ENCODE assay signal across 8 cellular contexts in genomic region chrX:20265726-20266681, GRCh38. TPM values are rescaled to one million over a fixed set of nuclear protein-coding genes. Genes with fewer than 3 reads are reported as not detected.
A peak's percentile ranks its signal among the peaks of the same experiment; 100 is the strongest.
DNase-seq lines count a peak whose midpoint lies in the region; ATAC-seq and TF ChIP-seq lines count a peak whose summit lies in the region.

No MANE protein-coding gene starts in this region.

- TF ChIP-seq CTCF in RWPE2 (IDR thresholded peaks at IDR 0.05; ENCODE audit: poor library complexity, severe bottlenecking), result no peak
- TF ChIP-seq CTCF in adrenal gland (IDR thresholded peaks at IDR 0.05), result no peak
- no peak for TF ChIP-seq CTCF in hepatocyte (IDR thresholded peaks at IDR 0.05; ENCODE audit: poor library complexity)

- no peak for TF ChIP-seq POLR2A in adrenal gland (IDR thresholded peaks at IDR 0.05)

- peaks cover 5% of the 10 kb centered on the region for H4K20me1 ChIP-seq in hepatocyte (ENCODE audit: insufficient read depth, poor library complexity, severe bottlenecking)

- H3K4me2 ChIP-seq in hepatocyte, result peak overlapping the region; percentile 86

- peaks cover 24% of the 10 kb centered on the region for H3K4me1 ChIP-seq in RWPE2 (ENCODE audit: insufficient read depth, poor library complexity, severe bottlenecking)
- peaks cover 16 to 19% of the 10 kb centered on the region in 2 donors for H3K4me1 ChIP-seq in adrenal gland (replicated peaks in 1 of 2)
- peaks cover 5% of the 10 kb centered on the region for H3K4me1 ChIP-seq in hepatocyte (ENCODE audit: insufficient read depth)

- no peaks in the 10 kb centered on the region for H3K9me2 ChIP-seq in hepatocyte (replicated peaks; ENCODE audit: insufficient read depth)

- H3K27me3 ChIP-seq in RWPE2 (ENCODE audit: insufficient read depth, poor library complexity, severe bottlenecking) (no peaks in the 10 kb centered on the region), adrenal gland (no peaks in the 10 kb centered on the region), hepatocyte (no peaks in the 10 kb centered on the region)

- ATAC-seq in HG02885 (IDR thresholded peaks at IDR 0.05; ENCODE audit: poor library complexity, unreplicated experiment) (peak; percentile 10), RWPE2 (ENCODE audit: low read depth) (peak; percentile 17; the same call in 1 of the 3 replicates)

- H3K36me3 ChIP-seq in RWPE2 (ENCODE audit: low read depth) (no peaks in the 10 kb centered on the region), adrenal gland (replicated peaks in 1 of 2) (no peaks in the 10 kb centered on the region), hepatocyte (replicated peaks; ENCODE audit: insufficient read depth, low read depth) (no peaks in the 10 kb centered on the region)

- no peak overlapping the region for H2AFZ ChIP-seq in hepatocyte

- peak; percentile 26 for DNase-seq in NCI-H2171 treated with DMSO at 0.1 percent for 48 hours (lab: John Stamatoyannopoulos, UW)
- no peak for DNase-seq in NCI-H2171 (lab: John Stamatoyannopoulos, UW)
- DNase-seq in RWPE2 (ENCODE audit: low spot score), result no peak
- peak; percentile 16 to 56 (median 43) for DNase-seq in adrenal gland
- DNase-seq in hepatocyte (ENCODE audit: low spot score), result peak; percentile 55
- no peak for DNase-seq in skeletal muscle cell (ENCODE audit: low read depth)
- no peak for DNase-seq in COLO829 (ENCODE audit: low spot score)

- intact Hi-C loops in adrenal gland (cut with DNase I), result no loop called here

- H3K4me3 ChIP-seq in RWPE2 (ENCODE audit: severe bottlenecking) (peak overlapping the region; percentile 61), adrenal gland (peak overlapping the region; percentile 15 to 71 (median 46)), hepatocyte (peak overlapping the region; percentile 90), skeletal muscle cell (ENCODE audit: low read depth, low read length) (peak overlapping the region; percentile 68)

- peaks cover 49% of the 10 kb centered on the region for H3K79me2 ChIP-seq in hepatocyte

- peak overlapping the region; percentile 61 for H3K27ac ChIP-seq in RWPE2 (ENCODE audit: poor library complexity, severe bottlenecking)
- H3K27ac ChIP-seq in adrenal gland, result peak overlapping the region; percentile 67 to 94 (median 79)
- H3K27ac ChIP-seq in hepatocyte, result peak overlapping the region; percentile 94

- 1 to 32% (median 31%) methylated on average over 23 to 71 of the region's 75 CpGs; no CpG with 5 or more reads in 1 of the 4 donors for WGBS in adrenal gland, 4 donors
- 40% methylated on average over 40 of the region's 75 CpGs for WGBS in hepatocyte (ENCODE audit: low lambda C conversion rate, missing lambda C conversion rate)

- H3K9me3 ChIP-seq in RWPE2 (ENCODE audit: severe bottlenecking) (no peaks in the 10 kb centered on the region), adrenal gland (replicated peaks in 1 of 3) (no peaks in the 10 kb centered on the region), hepatocyte (ENCODE audit: low read depth) (no peaks in the 10 kb centered on the region)

RNA-seq across cellular contexts. Expression of gene RPS6KA3, which starts 0.7 kb away (rescaled TPM):
- total RNA-seq in adrenal gland (10 to 100 TPM; 27.8 to 41.9 (median 38.1) TPM), hepatocyte (93.4 and 99.4 TPM in 2 replicates)
- polyA plus RNA-seq in adrenal gland (10 to 100 TPM in 1 of 3 donors, 1 to 10 TPM in 2; 6.2 to 34.6 (median 8.2) TPM), hepatocyte (30.6 and 38.6 TPM in 2 replicates)

Comparison
In these comparisons a context has a peak if more than half of its experiments do, and no peak if none do; other contexts are left out.
1. DNase-seq: peak in NCI-H2171 treated with DMSO at 0.1 percent for 48 hours (single experiment), adrenal gland (7 of 7) and hepatocyte (single experiment); none in NCI-H2171 (single experiment), RWPE2 (single experiment), skeletal muscle cell (single experiment) and COLO829 (single experiment).
2. Peak in every context shown above with its lines, with median percentiles within 50 percentile points of each other: H3K27ac ChIP-seq and H3K4me3 ChIP-seq.